In the genomic region with DNA sequence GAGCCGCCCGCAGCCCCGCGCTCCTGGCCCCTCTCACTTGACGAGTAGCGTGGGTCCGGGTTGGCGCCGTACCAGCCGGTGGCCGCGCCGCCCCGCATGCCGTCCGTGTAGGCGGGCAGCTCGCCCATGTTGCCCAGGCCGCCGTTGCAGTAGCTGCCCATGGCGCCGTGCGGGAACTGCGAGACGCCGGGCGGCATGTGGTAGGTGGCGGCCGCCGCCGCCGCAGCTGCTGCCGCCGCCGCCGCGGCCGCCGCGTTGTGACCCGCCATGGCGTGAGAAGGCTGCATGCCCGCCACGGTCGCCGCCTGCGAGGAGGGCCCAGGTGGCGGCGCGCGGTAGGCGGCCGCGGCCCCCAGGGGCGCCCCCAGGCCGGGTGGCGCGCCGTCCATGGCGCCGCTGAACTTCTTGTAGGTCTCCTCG, we compare ENCODE assay signal across 9 cellular contexts. TPM values are rescaled to one million over a fixed set of nuclear protein-coding genes. Genes with fewer than 3 reads are reported as not detected.
DNase-seq lines count a peak whose midpoint lies in the region; ATAC-seq and TF ChIP-seq lines count a peak whose summit lies in the region.
"Had no signal": no experiment of that assay in that cellular context is flagged by ENCODE, and none has a peak within 500 bp of the region (broad histone marks: within the 10 kb centered on the region; RNA-seq: fewer than 3 reads in every experiment).

No MANE protein-coding gene starts in this region.

- H3K27me3 Mint-ChIP-seq in activated CD4-positive, alpha-beta memory T cell treated with anti-CD3 and anti-CD28 coated beads for 36 hours: peaks cover 71% of the 10 kb centered on the region

- no peak overlapping the region for H3K27ac Mint-ChIP-seq in activated CD4-positive, alpha-beta memory T cell treated with anti-CD3 and anti-CD28 coated beads for 36 hours

- peaks cover 16% of the 10 kb centered on the region for H3K4me1 Mint-ChIP-seq in activated CD4-positive, alpha-beta memory T cell treated with anti-CD3 and anti-CD28 coated beads for 36 hours (ENCODE audit: low read depth)

- peaks cover 0 to 31% of the 10 kb centered on the region in 2 donors for H3K27me3 ChIP-seq in esophagus (ENCODE audit: control insufficient read depth in 1 of 2, insufficient read depth in 2 of 2, low read length in 2 of 2)
- peaks cover 64 to 100% (median 91%) of the 10 kb centered on the region in 3 donors for H3K27me3 ChIP-seq in sigmoid colon

- no peak for TF ChIP-seq CTCF in sigmoid colon (IDR thresholded peaks at IDR 0.05)

- H3K27ac ChIP-seq in esophagus (ENCODE audit: low read depth in 2 of 2, low read length in 1 of 2) (no peak overlapping the region), sigmoid colon (no peak overlapping the region), caudate nucleus (ENCODE audit: low read depth, low read length) (no peak overlapping the region)
- H3K27ac ChIP-seq: C4-2B had no signal

- H3K9me3 ChIP-seq in esophagus (ENCODE audit: control insufficient read depth in 2 of 2, insufficient read depth in 1 of 2, low read depth in 1 of 2, low read length in 1 of 2): peaks cover 5 to 14% of the 10 kb centered on the region in 2 donors
- no peaks in the 10 kb centered on the region for H3K9me3 ChIP-seq in sigmoid colon

- H3K9me3 Mint-ChIP-seq in activated CD4-positive, alpha-beta memory T cell treated with anti-CD3 and anti-CD28 coated beads for 36 hours: peaks cover 2% of the 10 kb centered on the region

- DNase-seq in activated CD4-positive, CD25-positive, alpha-beta regulatory T cell treated with anti-CD3 and anti-CD28 coated beads, Interleukin-2, amount 50 U/mL, for 72 hours: peak; percentile 33
- no peak for DNase-seq in activated CD4-positive, CD25-positive, alpha-beta regulatory T cell (lab: John Stamatoyannopoulos, UW)
- peak; percentile 18 for DNase-seq in NCI-H2029 (lab: John Stamatoyannopoulos, UW)
- DNase-seq in sigmoid colon: no peak
- DNase-seq in activated CD4-positive, alpha-beta memory T cell treated with anti-CD3 and anti-CD28 coated beads for 36 hours: no peak
- DNase-seq in caudate nucleus (lab: John Stamatoyannopoulos, UW): no peak

- intact Hi-C loops in sigmoid colon (cut with DNase I): loop anchor here (5.0 kb wide), 2 partner anchors 95 to 295 kb away; a partner anchor contains a TSS
- intact Hi-C loops in activated CD4-positive, alpha-beta memory T cell treated with anti-CD3 and anti-CD28 coated beads for 36 hours (cut with micrococcal nuclease): loop anchor here (10.0 kb wide), 2 partner anchors 308 to 1032 kb away; a partner anchor contains a TSS

- H3K4me3 Mint-ChIP-seq in activated CD4-positive, alpha-beta memory T cell treated with anti-CD3 and anti-CD28 coated beads for 36 hours: no peak overlapping the region

- POLR2A ChIA-PET in activated CD4-positive, alpha-beta memory T cell treated with anti-CD3 and anti-CD28 coated beads for 36 hours (lab: Charles Lee): no interaction called here

- no peak for TF ChIP-seq EP300 in sigmoid colon (IDR thresholded peaks at IDR 0.05)

- H3K4me3 ChIP-seq in esophagus (ENCODE audit: low read depth in 1 of 2, low read length in 2 of 2) (peak overlapping the region; percentile 26 to 45), sigmoid colon (peak overlapping the region in 3 of 4 donors; percentile 5 to 25 (median 13))

- CTCF ChIA-PET in activated CD4-positive, alpha-beta memory T cell treated with anti-CD3 and anti-CD28 coated beads for 36 hours (lab: Charles Lee): interaction anchor here (0.9 kb wide), 1 partner anchor 108 kb away, joined by 3 read pairs; no protein-coding TSS in a partner anchor

- H3K36me3 ChIP-seq in esophagus (ENCODE audit: control insufficient read depth in 2 of 2, insufficient read depth in 2 of 2, low read length in 1 of 2) (no peaks in the 10 kb centered on the region), sigmoid colon (no peaks in the 10 kb centered on the region)

- TF ChIP-seq POLR2A in sigmoid colon (IDR thresholded peaks at IDR 0.05): no peak

- 4 to 5% methylated on average over 45 to 62 of the region's 62 CpGs for WGBS in esophagus, 2 donors
- WGBS in sigmoid colon, 2 donors: 2 to 4% methylated on average over 62 of the region's 62 CpGs

- H3K36me3 Mint-ChIP-seq in activated CD4-positive, alpha-beta memory T cell treated with anti-CD3 and anti-CD28 coated beads for 36 hours: peaks cover 8% of the 10 kb centered on the region

- no peak for ATAC-seq in GM19467 (IDR thresholded peaks at IDR 0.05; ENCODE audit: unreplicated experiment)

- H3K4me1 ChIP-seq in esophagus (ENCODE audit: control insufficient read depth in 2 of 2, insufficient read depth in 2 of 2, low read length in 1 of 2) (peaks cover 12 to 15% of the 10 kb centered on the region in 2 donors), sigmoid colon (peaks cover 0 to 22% (median 15%) of the 10 kb centered on the region in 4 donors)

RNA-seq across cellular contexts. Expression of a gene that starts 0.4 kb away (rescaled TPM):
- polyA plus RNA-seq in esophagus (not detected), sigmoid colon (not detected)
- total RNA-seq in sigmoid colon: not detected
- not detected for total RNA-seq in activated CD4-positive, alpha-beta memory T cell treated with anti-CD3 and anti-CD28 coated beads for 36 hours

Comparison
In these comparisons a context has a peak if more than half of its experiments do, and no peak if none do; other contexts are left out.
1. DNase-seq: peak in activated CD4-positive, CD25-positive, alpha-beta regulatory T cell treated with anti-CD3 and anti-CD28 coated beads, Interleukin-2, amount 50 U/mL, for 72 hours (single experiment) and NCI-H2029 (single experiment); none in activated CD4-positive, CD25-positive, alpha-beta regulatory T cell (0 of 4), sigmoid colon (single experiment), activated CD4-positive, alpha-beta memory T cell treated with anti-CD3 and anti-CD28 coated beads for 36 hours (single experiment) and caudate nucleus (0 of 61).